In genomic region chr10:102394801-102395676, GRCh38 we compare ENCODE assay signal across 9 cellular contexts. TPM values are rescaled to one million over a fixed set of nuclear protein-coding genes. Genes with fewer than 3 reads are reported as not detected.
A peak's percentile ranks its signal among the peaks of the same experiment; 100 is the strongest.
DNase-seq lines count a peak whose midpoint lies in the region; ATAC-seq, FAIRE-seq and TF ChIP-seq lines count a peak whose summit lies in the region.
"Had no signal": no experiment of that assay in that cellular context is flagged by ENCODE, and none has a peak within 500 bp of the region (broad histone marks: within the 10 kb centered on the region; RNA-seq: fewer than 3 reads in every experiment).

No MANE protein-coding gene starts in this region.

- peaks cover 23 to 70% (median 39%) of the 10 kb centered on the region in 4 donors for H3K4me1 Mint-ChIP-seq in CD4-positive, alpha-beta memory T cell
- peaks cover 23% of the 10 kb centered on the region for H3K4me1 Mint-ChIP-seq in activated naive CD8-positive, alpha-beta T cell treated with anti-CD3 and anti-CD28 coated beads, Interleukin-2, amount 10 ng/mL, durations not matched to agents 7 days and 5 days

- in situ Hi-C loops in KBM-7 (cut with MboI; ENCODE audit: low pct_unique_long_range_greater_than_20kb, low sequenced_read_pairs) = no loop called here

- peaks cover 0 to 2% (median 0%) of the 10 kb centered on the region in 8 donors for H3K9me3 Mint-ChIP-seq in CD4-positive, alpha-beta memory T cell
- no peaks in the 10 kb centered on the region for H3K9me3 Mint-ChIP-seq in activated naive CD8-positive, alpha-beta T cell treated with anti-CD3 and anti-CD28 coated beads, Interleukin-2, amount 10 ng/mL, durations not matched to agents 7 days and 5 days

- H3K4me3 Mint-ChIP-seq in CD4-positive, alpha-beta memory T cell = peak overlapping the region; percentile 94 to 98 (median 96)
- H3K4me3 Mint-ChIP-seq in activated naive CD8-positive, alpha-beta T cell treated with anti-CD3 and anti-CD28 coated beads, Interleukin-2, amount 10 ng/mL, durations not matched to agents 7 days and 5 days = peak overlapping the region; percentile 90

- H3K9me2 ChIP-seq in SU-DHL-6 (replicated peaks; ENCODE audit: insufficient read depth, low read length) = no peaks in the 10 kb centered on the region

- intact Hi-C loops in CD4-positive, alpha-beta memory T cell (cut with micrococcal nuclease) = loop anchor here (1.0 to 5.0 kb wide), 13 partner anchors 27 to 565 kb away; partner anchors contain the start of genes ACTR1A, CNNM2, CUEDC2 and GBF1
- intact Hi-C loops in Right ventricle myocardium superior (cut with DNase I) (loop anchor here (5.0 to 10.0 kb wide), 2 partner anchors 80 to 168 kb away; partner anchors contain the start of gene ELOVL3), pancreas (cut with DNase I) (no loop called here)

- no peaks in the 10 kb centered on the region for H4K20me1 ChIP-seq in SU-DHL-6 (ENCODE audit: low read depth, low read length)

- no peaks in the 10 kb centered on the region for H3K9me3 ChIP-seq in CD4-positive, alpha-beta memory T cell (ENCODE audit: control insufficient read depth in 1 of 2, low read length in 2 of 2)
- H3K9me3 ChIP-seq in SU-DHL-6 (ENCODE audit: insufficient read depth, low read length) (no peaks in the 10 kb centered on the region), pancreas (no peaks in the 10 kb centered on the region), thoracic aorta (no peaks in the 10 kb centered on the region)

- no peaks in the 10 kb centered on the region for H3K27me3 ChIP-seq in CD4-positive, alpha-beta memory T cell (ENCODE audit: insufficient read depth, low read length)
- H3K27me3 ChIP-seq in SU-DHL-6 (ENCODE audit: low read length) (no peaks in the 10 kb centered on the region), pancreas (no peaks in the 10 kb centered on the region), thoracic aorta (replicated peaks; ENCODE audit: insufficient read depth) (no peaks in the 10 kb centered on the region)

- CTCF ChIA-PET in CD4-positive, alpha-beta memory T cell (lab: Charles Lee; ENCODE audit: partially characterized antibody) = interaction anchor here (0.6 to 10.3 kb wide), 16 partner anchors 10 to 559 kb away, joined by 3 to 88 read pairs (median 6); partner anchors contain the start of genes ACTR1A, C10orf95 and CUEDC2

- WGBS in pancreas, 2 donors = 0 to 1% methylated on average over 42 to 55 of the region's 55 CpGs

- peak overlapping the region; percentile 97 to 98 for H3K4me3 ChIP-seq in CD4-positive, alpha-beta memory T cell (ENCODE audit: low read length in 2 of 2)
- H3K4me3 ChIP-seq in SU-DHL-6 (ENCODE audit: insufficient read depth, low read length, poor library complexity, severe bottlenecking) (peak overlapping the region; percentile 97), pancreas (peak overlapping the region; percentile 68 to 85 (median 76)), thoracic aorta (peak overlapping the region; percentile 87)

- no peaks in the 10 kb centered on the region for H3K27me3 Mint-ChIP-seq in CD4-positive, alpha-beta memory T cell
- H3K27me3 Mint-ChIP-seq in activated naive CD8-positive, alpha-beta T cell treated with anti-CD3 and anti-CD28 coated beads, Interleukin-2, amount 10 ng/mL, durations not matched to agents 7 days and 5 days = peaks cover 3% of the 10 kb centered on the region

- POLR2A ChIA-PET in CD4-positive, alpha-beta memory T cell (lab: Charles Lee; ENCODE audit: partially characterized antibody) = interaction anchor here (0.5 to 8.3 kb wide), 28 partner anchors 10 to 577 kb away, joined by 3 to 122 read pairs (median 4); partner anchors contain the start of genes ACTR1A, C10orf95, CUEDC2 and ELOVL3
- POLR2A ChIA-PET in activated naive CD8-positive, alpha-beta T cell treated with anti-CD3 and anti-CD28 coated beads, Interleukin-2, amount 10 ng/mL, durations not matched to agents 7 days and 5 days (lab: Charles Lee) = interaction anchor here (0.5 to 5.0 kb wide), 17 partner anchors 10 to 277 kb away, joined by 3 to 39 read pairs (median 7); partner anchors contain the start of genes C10orf95, CUEDC2, FBXL15 and GBF1

- peaks cover 8% of the 10 kb centered on the region; the same call in 1 of the 2 replicates for H3K79me2 ChIP-seq in SU-DHL-6 (ENCODE audit: insufficient read depth, low read length)

- peak overlapping the region; percentile 98 to 100 (median 100) for H3K27ac Mint-ChIP-seq in CD4-positive, alpha-beta memory T cell
- peak overlapping the region; percentile 96 for H3K27ac Mint-ChIP-seq in activated naive CD8-positive, alpha-beta T cell treated with anti-CD3 and anti-CD28 coated beads, Interleukin-2, amount 10 ng/mL, durations not matched to agents 7 days and 5 days

- H3K36me3 ChIP-seq in CD4-positive, alpha-beta memory T cell (ENCODE audit: insufficient read depth, low read length) = peaks cover 17% of the 10 kb centered on the region
- H3K36me3 ChIP-seq in SU-DHL-6 (ENCODE audit: low read length) = no peaks in the 10 kb centered on the region
- H3K36me3 ChIP-seq in pancreas = no peaks in the 10 kb centered on the region
- no peaks in the 10 kb centered on the region for H3K36me3 ChIP-seq in thoracic aorta

- H3K27ac ChIP-seq in CD4-positive, alpha-beta memory T cell (ENCODE audit: low read depth, low read length) = peak overlapping the region; percentile 100
- H3K27ac ChIP-seq in SU-DHL-6 (ENCODE audit: low read depth, low read length) = peak overlapping the region; percentile 96
- H3K27ac ChIP-seq in pancreas = peak overlapping the region; percentile 96 to 99 (median 98)
- H3K27ac ChIP-seq in thoracic aorta = peak overlapping the region; percentile 92 to 96

- H3K36me3 Mint-ChIP-seq in CD4-positive, alpha-beta memory T cell = peaks cover 7 to 48% of the 10 kb centered on the region in 2 donors
- peaks cover 2% of the 10 kb centered on the region for H3K36me3 Mint-ChIP-seq in activated naive CD8-positive, alpha-beta T cell treated with anti-CD3 and anti-CD28 coated beads, Interleukin-2, amount 10 ng/mL, durations not matched to agents 7 days and 5 days

- H3F3A ChIP-seq in SU-DHL-6 (ENCODE audit: insufficient read depth) = peaks cover 18% of the 10 kb centered on the region; the same call in 1 of the 2 replicates

- ATAC-seq in GM21360 (IDR thresholded peaks at IDR 0.05; ENCODE audit: unreplicated experiment) = peak; percentile 32
- ATAC-seq in activated naive CD8-positive, alpha-beta T cell treated with anti-CD3 and anti-CD28 coated beads, Interleukin-2, amount 10 ng/mL, durations not matched to agents 7 days and 5 days (ENCODE audit: low read depth) = peak; percentile 20
- ATAC-seq in Right ventricle myocardium superior (ENCODE audit: poor library complexity) = peak; percentile 73
- ATAC-seq in pancreas = peak; percentile 63 to 79 (median 72)
- ATAC-seq in thoracic aorta (ENCODE audit: insufficient number of reproducible peaks, low FRiP score, low read depth) = peak; percentile 62

- no peak for FAIRE-seq in pancreas (lab: Jason Lieb, UNC)

- H3K4me2 ChIP-seq in SU-DHL-6 (ENCODE audit: low read depth, low read length, poor library complexity, severe bottlenecking) = peak overlapping the region; percentile 78

- DNase-seq in CD4-positive, alpha-beta memory T cell = peak; percentile 91 to 94 (median 93)
- DNase-seq in KBM-7 (peak; percentile 81), Right ventricle myocardium superior (peak; percentile 94), pancreas (peak; percentile 87 to 95 (median 92)), thoracic aorta (ENCODE audit: low spot score) (no peak)
- DNase-seq in activated naive CD8-positive, alpha-beta T cell treated with anti-CD3 and anti-CD28 coated beads, Interleukin-2, amount 10 ng/mL, durations not matched to agents 7 days and 5 days = peak; percentile 94

- H3K4me1 ChIP-seq in CD4-positive, alpha-beta memory T cell (ENCODE audit: insufficient read depth, low read length) = peaks cover 49% of the 10 kb centered on the region
- peaks cover 0 to 29% (median 0%) of the 10 kb centered on the region in 3 donors for H3K4me1 ChIP-seq in pancreas
- peaks cover 15 to 32% of the 10 kb centered on the region in 2 donors for H3K4me1 ChIP-seq in thoracic aorta (ENCODE audit: control insufficient read depth in 1 of 2, low read depth in 2 of 2)

- H3K9ac ChIP-seq in SU-DHL-6 (ENCODE audit: low read length) = peak overlapping the region; percentile 91

- peak overlapping the region; percentile 23 for H2AFZ ChIP-seq in SU-DHL-6 (ENCODE audit: low read depth, low read length, severe bottlenecking)

- TF ChIP-seq CTCF in SU-DHL-6 (IDR thresholded peaks at IDR 0.05; ENCODE audit: insufficient read depth, low read length, poor library complexity, severe bottlenecking) (no peak), pancreas (IDR thresholded peaks at IDR 0.05) (no peak), thoracic aorta (IDR thresholded peaks at IDR 0.05) (no peak)

RNA-seq across cellular contexts. Expression of gene NFKB2, which starts 0.5 kb away (rescaled TPM):
- total RNA-seq in CD4-positive, alpha-beta memory T cell = 100 to 1,000 TPM; 146 to 147 TPM
- 10 to 100 TPM in 1 of 2 donors, 1 to 10 TPM in 1; 6.6 to 25.2 TPM for polyA plus RNA-seq in CD4-positive, alpha-beta memory T cell
- 100 to 1,000 TPM; 103 to 104 TPM for total RNA-seq in activated naive CD8-positive, alpha-beta T cell treated with anti-CD3 and anti-CD28 coated beads, Interleukin-2, amount 10 ng/mL, durations not matched to agents 7 days and 5 days
- total RNA-seq in Right ventricle myocardium superior = 13.3 TPM
- 10 to 100 TPM; 17.0 to 44.3 (median 22.0) TPM for total RNA-seq in pancreas
- 10 to 100 TPM; 44.7 to 58.0 TPM for polyA plus RNA-seq in pancreas
- 10 to 100 TPM; 26.8 to 40.9 TPM for total RNA-seq in thoracic aorta

RNA-seq across cellular contexts. Expression of gene PSD, which starts 23.5 kb away (rescaled TPM):
- total RNA-seq in CD4-positive, alpha-beta memory T cell = 1 to 10 TPM; 4.9 to 5.4 TPM
- 1 to 10 TPM; 2.1 to 2.7 TPM for polyA plus RNA-seq in CD4-positive, alpha-beta memory T cell
- 1 to 10 TPM; 3.6 to 4.3 TPM for total RNA-seq in activated naive CD8-positive, alpha-beta T cell treated with anti-CD3 and anti-CD28 coated beads, Interleukin-2, amount 10 ng/mL, durations not matched to agents 7 days and 5 days
- total RNA-seq in Right ventricle myocardium superior = 0.89 TPM
- 1 to 10 TPM; 2.1 to 5.8 (median 4.0) TPM for total RNA-seq in pancreas
- 10 to 100 TPM; 13.5 to 30.9 TPM for polyA plus RNA-seq in pancreas
- total RNA-seq in thoracic aorta = under 1 TPM in 1 of 2 donors, not detected in 1; 0.21 TPM

RNA-seq across cellular contexts. Expression of gene FBXL15, which starts 25.6 kb away (rescaled TPM):
- total RNA-seq in CD4-positive, alpha-beta memory T cell = 10 to 100 TPM; 21.1 to 24.1 TPM
- 10 to 100 TPM; 27.5 to 44.5 TPM for polyA plus RNA-seq in CD4-positive, alpha-beta memory T cell
- total RNA-seq in activated naive CD8-positive, alpha-beta T cell treated with anti-CD3 and anti-CD28 coated beads, Interleukin-2, amount 10 ng/mL, durations not matched to agents 7 days and 5 days = 10 to 100 TPM; 11.7 to 16.3 TPM
- total RNA-seq in Right ventricle myocardium superior = 9.4 TPM
- total RNA-seq in pancreas = 10 to 100 TPM in 5 of 6 donors, 1 to 10 TPM in 1; 10.0 to 13.6 (median 10.7) TPM
- polyA plus RNA-seq in pancreas = 10 to 100 TPM; 15.7 to 24.2 TPM
- 10 to 100 TPM; 19.8 to 24.0 TPM for total RNA-seq in thoracic aorta

RNA-seq across cellular contexts. Expression of gene CUEDC2, which starts 37.3 kb away (rescaled TPM):
- total RNA-seq in CD4-positive, alpha-beta memory T cell = 10 to 100 TPM; 27.2 to 30.8 TPM
- polyA plus RNA-seq in CD4-positive, alpha-beta memory T cell = 10 to 100 TPM; 52.0 to 57.5 TPM
- 10 to 100 TPM; 68.6 to 70.3 TPM for total RNA-seq in activated naive CD8-positive, alpha-beta T cell treated with anti-CD3 and anti-CD28 coated beads, Interleukin-2, amount 10 ng/mL, durations not matched to agents 7 days and 5 days
- total RNA-seq in Right ventricle myocardium superior (73.8 TPM), pancreas (10 to 100 TPM; 18.9 to 25.3 (median 20.6) TPM), thoracic aorta (10 to 100 TPM; 40.8 to 53.2 TPM)
- 10 to 100 TPM; 27.1 to 51.5 TPM for polyA plus RNA-seq in pancreas

RNA-seq across cellular contexts. Expression of gene C10orf95, which starts 56.3 kb away (rescaled TPM):
- total RNA-seq in CD4-positive, alpha-beta memory T cell = 1 to 10 TPM in 1 of 2 experiments, under 1 TPM in 1; 0.89 to 1.6 TPM
- under 1 TPM; 0.41 to 0.42 TPM for polyA plus RNA-seq in CD4-positive, alpha-beta memory T cell
- total RNA-seq in activated naive CD8-positive, alpha-beta T cell treated with anti-CD3 and anti-CD28 coated beads, Interleukin-2, amount 10 ng/mL, durations not matched to agents 7 days and 5 days = under 1 TPM; 0.28 to 0.54 TPM
- total RNA-seq in Right ventricle myocardium superior = not detected
- 1 to 10 TPM in 2 of 6 donors, under 1 TPM in 4; 0.37 to 1.1 (median 0.44) TPM for total RNA-seq in pancreas
- 1 to 10 TPM in 1 of 2 donors, under 1 TPM in 1; 0.46 to 1.2 TPM for polyA plus RNA-seq in pancreas
- not detected for total RNA-seq in thoracic aorta
- total RNA-seq: glomerular endothelial cell had no signal

Comparison
In these comparisons a context has a peak if more than half of its experiments do, and no peak if none do; other contexts are left out.
1. ATAC-seq: peak in every context shown above with its lines; median percentile 73 in Right ventricle myocardium superior; 72 in pancreas; 62 in thoracic aorta; 32 in GM21360; 20 in activated naive CD8-positive, alpha-beta T cell treated with anti-CD3 and anti-CD28 coated beads, Interleukin-2, amount 10 ng/mL, durations not matched to agents 7 days and 5 days.
2. intact Hi-C loops: an anchor here in CD4-positive, alpha-beta memory T cell (1.0 to 5.0 kb wide) and Right ventricle myocardium superior (5.0 to 10.0 kb wide); none called in pancreas.